Comparison of ENCODE assay signal across 15 cellular contexts in genomic region chr15:93152264-93152884, GRCh38.
DNase-seq lines count a peak whose midpoint lies in the region; ATAC-seq and TF ChIP-seq lines count a peak whose summit lies in the region.
"Had no signal": no experiment of that assay in that cellular context is flagged by ENCODE, and none has a peak within 500 bp of the region (broad histone marks: within the 10 kb centered on the region; RNA-seq: fewer than 3 reads in every experiment).

No MANE protein-coding gene starts in this region.

- H3K27ac ChIP-seq in aorta (ENCODE audit: low read depth in 1 of 2, low read length in 2 of 2): no peak overlapping the region

- H3K4me1 ChIP-seq in mucosa of descending colon (ENCODE audit: low read depth) (no peaks in the 10 kb centered on the region), aorta (ENCODE audit: control insufficient read depth in 1 of 2, insufficient read depth in 2 of 2, low read length in 2 of 2) (no peaks in the 10 kb centered on the region)

- peak; percentile 63 for ATAC-seq in stimulated activated naive CD8-positive, alpha-beta T cell treated with anti-CD3 and anti-CD28 coated beads, Interleukin-15, Interleukin-2, amounts not matched to agents 100 U/mL and 50 U/mL, for 24 hours
- ATAC-seq in stimulated activated naive CD8-positive, alpha-beta T cell treated with anti-CD3 and anti-CD28 coated beads, Interleukin-15, amount 100 ng/mL, for 72 hours: no peak
- ATAC-seq in mucosa of descending colon (peak; percentile 78), aorta (ENCODE audit: low FRiP score) (peak; percentile 25)
- no peak for ATAC-seq in activated T-helper 17 cell treated with anti-CD3 and anti-CD28 coated beads, Interleukin-2, amount 50 U/mL, for 72 hours (replicated peaks)
- ATAC-seq: HCT116 had no signal

- H3K9me3 Mint-ChIP-seq in stimulated activated naive CD8-positive, alpha-beta T cell treated with anti-CD3 and anti-CD28 coated beads, Interleukin-15, amount 100 ng/mL, for 72 hours: no peaks in the 10 kb centered on the region
- no peaks in the 10 kb centered on the region for H3K9me3 Mint-ChIP-seq in activated T-helper 17 cell treated with anti-CD3 and anti-CD28 coated beads, Interleukin-2, amount 50 U/mL, for 72 hours

- DNase-seq in stimulated activated naive CD8-positive, alpha-beta T cell treated with anti-CD3 and anti-CD28 coated beads, Interleukin-15, Interleukin-2, amounts not matched to agents 100 U/mL and 50 U/mL, for 24 hours: no peak
- DNase-seq in stimulated activated naive CD8-positive, alpha-beta T cell treated with anti-CD3 and anti-CD28 coated beads, Interleukin-15, amount 100 ng/mL, for 72 hours: no peak
- DNase-seq in activated T-helper 1 cell treated with Interleukin-2 at 50 U/mL for 16 hours (ENCODE audit: low read depth): peak; percentile 26
- DNase-seq in mucosa of descending colon: peak in 1 of 3 donors; percentile 26
- DNase-seq in aorta: no peak
- no peak for DNase-seq in NOMO-1 treated with dmso at 0.1 percent for 144 hours (lab: John Stamatoyannopoulos, UW; ENCODE audit: unreplicated experiment)
- DNase-seq in NCI-H2107 treated with DMSO at 0.1 percent for 48 hours (lab: John Stamatoyannopoulos, UW; ENCODE audit: unreplicated experiment): no peak
- DNase-seq: NCI-H1417; NCI-H510A treated with DMSO at 0.1 percent for 48 hours; RPMI8226; stimulated activated CD4-positive, alpha-beta T cell treated with anti-CD3 and anti-CD28 coated beads, Interleukin-1b, Interleukin-23, amount 100 ng/mL, for 48 hours had no signal

- no peak overlapping the region for H3K4me3 ChIP-seq in mucosa of descending colon
- no peak overlapping the region for H3K4me3 ChIP-seq in aorta (ENCODE audit: low read length in 2 of 2)

- H3K36me3 Mint-ChIP-seq in activated T-helper 17 cell treated with anti-CD3 and anti-CD28 coated beads, Interleukin-2, amount 50 U/mL, for 72 hours (ENCODE audit: low read depth): no peaks in the 10 kb centered on the region

- no peak overlapping the region for H3K4me3 Mint-ChIP-seq in stimulated activated naive CD8-positive, alpha-beta T cell treated with anti-CD3 and anti-CD28 coated beads, Interleukin-15, amount 100 ng/mL, for 72 hours
- H3K4me3 Mint-ChIP-seq in activated T-helper 17 cell treated with anti-CD3 and anti-CD28 coated beads, Interleukin-2, amount 50 U/mL, for 72 hours: no peak overlapping the region
- H3K4me3 Mint-ChIP-seq: B cell, mesothelial cell of epicardium had no signal

- H3K36me3 ChIP-seq in mucosa of descending colon (ENCODE audit: low read depth) (no peaks in the 10 kb centered on the region), aorta (ENCODE audit: control insufficient read depth in 1 of 2, insufficient read depth in 2 of 2, low read length in 1 of 2) (no peaks in the 10 kb centered on the region)

- H3K27me3 Mint-ChIP-seq in stimulated activated naive CD8-positive, alpha-beta T cell treated with anti-CD3 and anti-CD28 coated beads, Interleukin-15, amount 100 ng/mL, for 72 hours: peaks cover 8% of the 10 kb centered on the region
- H3K27me3 Mint-ChIP-seq in activated T-helper 17 cell treated with anti-CD3 and anti-CD28 coated beads, Interleukin-2, amount 50 U/mL, for 72 hours: no peaks in the 10 kb centered on the region

- no peaks in the 10 kb centered on the region for H3K9me3 ChIP-seq in mucosa of descending colon
- H3K9me3 ChIP-seq in aorta (ENCODE audit: control insufficient read depth, low read length): no peaks in the 10 kb centered on the region

- intact Hi-C loops in mucosa of descending colon (cut with DNase I, micrococcal nuclease) (no loop called here), aorta (cut with DNase I) (no loop called here)

- no peak for TF ChIP-seq CTCF in mucosa of descending colon (IDR thresholded peaks at IDR 0.05)

- no peaks in the 10 kb centered on the region for H3K27me3 ChIP-seq in aorta (ENCODE audit: control insufficient read depth in 1 of 2, insufficient read depth in 2 of 2, low read length in 1 of 2)

- 62 to 67% methylated on average over 7 of the region's 7 CpGs for WGBS in aorta, 2 donors

- H3K27ac Mint-ChIP-seq in stimulated activated naive CD8-positive, alpha-beta T cell treated with anti-CD3 and anti-CD28 coated beads, Interleukin-15, amount 100 ng/mL, for 72 hours: no peak overlapping the region
- no peak overlapping the region for H3K27ac Mint-ChIP-seq in activated T-helper 17 cell treated with anti-CD3 and anti-CD28 coated beads, Interleukin-2, amount 50 U/mL, for 72 hours
- H3K27ac Mint-ChIP-seq: B cell had no signal

- H3K4me1 Mint-ChIP-seq in stimulated activated naive CD8-positive, alpha-beta T cell treated with anti-CD3 and anti-CD28 coated beads, Interleukin-15, amount 100 ng/mL, for 72 hours: peaks cover 16% of the 10 kb centered on the region
- peaks cover 4% of the 10 kb centered on the region for H3K4me1 Mint-ChIP-seq in activated T-helper 17 cell treated with anti-CD3 and anti-CD28 coated beads, Interleukin-2, amount 50 U/mL, for 72 hours
- H3K4me1 Mint-ChIP-seq: B cell, mesothelial cell of epicardium had no signal

Comparison
In these comparisons a context has a peak if more than half of its experiments do, and no peak if none do; other contexts are left out.
1. ATAC-seq: peak in stimulated activated naive CD8-positive, alpha-beta T cell treated with anti-CD3 and anti-CD28 coated beads, Interleukin-15, Interleukin-2, amounts not matched to agents 100 U/mL and 50 U/mL, for 24 hours (single experiment), mucosa of descending colon (single experiment) and aorta (single experiment); none in stimulated activated naive CD8-positive, alpha-beta T cell treated with anti-CD3 and anti-CD28 coated beads, Interleukin-15, amount 100 ng/mL, for 72 hours (single experiment) and activated T-helper 17 cell treated with anti-CD3 and anti-CD28 coated beads, Interleukin-2, amount 50 U/mL, for 72 hours (single experiment).